8 cellular contexts compared by ENCODE assay signal in the genomic region with DNA sequence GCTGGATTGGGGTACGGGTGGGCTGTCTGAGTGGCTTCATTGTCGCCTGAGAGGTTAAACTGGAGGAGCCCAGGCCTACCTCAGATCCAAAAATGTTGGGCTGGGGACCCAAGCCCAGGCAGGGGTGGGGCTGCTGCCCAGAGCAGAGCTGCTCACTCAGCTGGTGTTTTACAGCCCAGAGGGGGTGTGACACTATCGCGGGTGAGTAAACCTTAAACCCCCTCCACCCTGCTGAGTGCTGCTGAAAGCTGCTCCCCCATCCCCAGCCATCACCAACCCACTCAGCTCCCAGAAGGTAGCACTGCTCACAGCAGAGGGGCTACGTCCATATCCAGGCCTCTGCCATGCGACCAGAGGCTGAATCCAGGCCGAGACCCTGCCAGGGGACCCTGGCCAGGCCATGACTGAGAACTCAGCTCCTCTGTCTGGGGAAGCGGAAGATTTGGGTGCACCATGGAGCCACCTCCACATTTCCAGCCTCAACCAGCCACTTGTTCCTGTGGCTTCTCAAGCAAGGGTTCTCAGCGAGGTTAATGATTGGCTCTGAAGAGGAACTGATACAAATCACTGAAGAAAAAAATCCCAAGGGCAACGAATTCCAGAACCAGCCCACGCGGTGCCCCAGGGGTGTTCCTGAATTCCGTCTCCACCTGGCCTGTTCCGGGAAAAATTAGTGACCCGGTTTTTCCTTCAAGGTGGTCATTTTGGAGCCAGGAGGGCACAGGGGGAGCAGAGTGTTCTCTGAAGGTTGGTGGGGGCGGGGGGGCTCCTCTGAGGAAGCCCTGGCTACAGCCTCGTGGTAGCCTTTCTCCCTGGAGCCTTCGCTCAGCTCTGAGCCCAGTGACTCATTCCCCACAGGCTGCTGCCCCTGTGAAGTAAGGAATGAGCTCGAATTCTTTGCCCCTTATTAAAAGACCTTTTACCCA. TPM values are rescaled to one million over a fixed set of nuclear protein-coding genes. Genes with fewer than 3 reads are reported as not detected.
A peak's percentile ranks its signal among the peaks of the same experiment; 100 is the strongest.
DNase-seq lines count a peak whose midpoint lies in the region; ATAC-seq, FAIRE-seq and TF ChIP-seq lines count a peak whose summit lies in the region.

No MANE protein-coding gene starts in this region.

- no peaks in the 10 kb centered on the region for H3K9me3 ChIP-seq in thoracic aorta

- peak overlapping the region; percentile 82 to 84 for H3K27ac ChIP-seq in thoracic aorta

- H3K4me3 Mint-ChIP-seq in activated CD8-positive, alpha-beta T cell treated with anti-CD3 and anti-CD28 coated beads for 36 hours, result peak overlapping the region; percentile 59

- CTCF ChIA-PET in activated CD8-positive, alpha-beta T cell treated with anti-CD3 and anti-CD28 coated beads for 36 hours (lab: Charles Lee), result interaction anchor here (0.7 to 2.3 kb wide), 7 partner anchors 10 to 117 kb away, joined by 3 to 9 read pairs (median 4); partner anchors contain the start of gene SLC16A5

- TF ChIP-seq CTCF in activated CD8-positive, alpha-beta T cell treated with anti-CD3 and anti-CD28 coated beads for 36 hours (IDR thresholded peaks at IDR 0.05), result no peak
- TF ChIP-seq CTCF in thoracic aorta (IDR thresholded peaks at IDR 0.05), result no peak

- H3K27me3 ChIP-seq in thoracic aorta (replicated peaks; ENCODE audit: insufficient read depth), result no peaks in the 10 kb centered on the region

- POLR2A ChIA-PET in activated CD8-positive, alpha-beta T cell treated with anti-CD3 and anti-CD28 coated beads for 36 hours (lab: Charles Lee), result interaction anchor here (0.5 to 1.0 kb wide), 4 partner anchors 9 to 928 kb away, joined by 3 to 4 read pairs (median 3); partner anchors contain the start of gene SLC16A5

- DNase-seq in EH (ENCODE audit: low read depth), result peak; percentile 91
- peak; percentile 99 for DNase-seq in H54 (ENCODE audit: insufficient read length, low spot score)
- peak; percentile 41 for DNase-seq in activated CD8-positive, alpha-beta T cell treated with anti-CD3 and anti-CD28 coated beads for 36 hours
- DNase-seq in iris pigment epithelial cell (ENCODE audit: low read depth), result peak; percentile 81
- DNase-seq in thoracic aorta (ENCODE audit: low spot score), result no peak
- no peak for DNase-seq in NCI-H2227 (lab: John Stamatoyannopoulos, UW; ENCODE audit: unreplicated experiment)
- DNase-seq in effector CD4-positive, alpha-beta T cell, result no peak
- no peak for DNase-seq in NCI-H1092 treated with DMSO at 0.1 percent for 48 hours (lab: John Stamatoyannopoulos, UW)

- H3K27me3 Mint-ChIP-seq in activated CD8-positive, alpha-beta T cell treated with anti-CD3 and anti-CD28 coated beads for 36 hours, result peaks cover 3% of the 10 kb centered on the region

- intact Hi-C loops in activated CD8-positive, alpha-beta T cell treated with anti-CD3 and anti-CD28 coated beads for 36 hours (cut with micrococcal nuclease), result no loop called here

- FAIRE-seq in H54 (lab: Jason Lieb, UNC), result peak; percentile 58

- H3K36me3 ChIP-seq in thoracic aorta, result no peaks in the 10 kb centered on the region

- no peak for TF ChIP-seq POLR2A in H54 (IDR thresholded peaks at IDR 0.05; ENCODE audit: low read depth, low read length)

- no peaks in the 10 kb centered on the region for H3K9me3 Mint-ChIP-seq in activated CD8-positive, alpha-beta T cell treated with anti-CD3 and anti-CD28 coated beads for 36 hours

- H3K4me1 ChIP-seq in thoracic aorta (ENCODE audit: control insufficient read depth in 1 of 2, low read depth in 2 of 2), result peaks cover 18 to 28% of the 10 kb centered on the region in 2 donors

- no peaks in the 10 kb centered on the region for H3K36me3 Mint-ChIP-seq in activated CD8-positive, alpha-beta T cell treated with anti-CD3 and anti-CD28 coated beads for 36 hours (ENCODE audit: low read depth)

- peaks cover 24% of the 10 kb centered on the region for H3K4me1 Mint-ChIP-seq in activated CD8-positive, alpha-beta T cell treated with anti-CD3 and anti-CD28 coated beads for 36 hours (ENCODE audit: low read depth)

- peak overlapping the region; percentile 71 for H3K4me3 ChIP-seq in thoracic aorta

- ATAC-seq in activated CD8-positive, alpha-beta T cell treated with anti-CD3 and anti-CD28 coated beads for 36 hours, result peak; percentile 56
- ATAC-seq in thoracic aorta (ENCODE audit: insufficient number of reproducible peaks, low FRiP score, low read depth), result no peak

- no peak overlapping the region for H3K27ac Mint-ChIP-seq in activated CD8-positive, alpha-beta T cell treated with anti-CD3 and anti-CD28 coated beads for 36 hours

RNA-seq across cellular contexts. Expression of gene SLC16A5, which starts 9.4 kb away (rescaled TPM):
- 1 to 10 TPM; 2.0 to 2.8 TPM for total RNA-seq in activated CD8-positive, alpha-beta T cell treated with anti-CD3 and anti-CD28 coated beads for 36 hours
- 10 to 100 TPM in 1 of 2 donors, 1 to 10 TPM in 1; 9.2 to 10.0 TPM for total RNA-seq in thoracic aorta

RNA-seq across cellular contexts. Expression of gene KCTD2, which starts 31.3 kb away (rescaled TPM):
- 10 to 100 TPM; 10.5 to 11.4 TPM for total RNA-seq in activated CD8-positive, alpha-beta T cell treated with anti-CD3 and anti-CD28 coated beads for 36 hours
- 10 to 100 TPM; 18.7 to 22.7 TPM for total RNA-seq in thoracic aorta

RNA-seq across cellular contexts. Expression of gene ARMC7, which starts 31.4 kb away (rescaled TPM):
- total RNA-seq in activated CD8-positive, alpha-beta T cell treated with anti-CD3 and anti-CD28 coated beads for 36 hours, result 1 to 10 TPM; 5.4 TPM
- 1 to 10 TPM; 6.1 to 7.6 TPM for total RNA-seq in thoracic aorta

RNA-seq across cellular contexts. Expression of gene ATP5PD, which starts 31.6 kb away (rescaled TPM):
- total RNA-seq in activated CD8-positive, alpha-beta T cell treated with anti-CD3 and anti-CD28 coated beads for 36 hours, result 100 to 1,000 TPM; 177 to 183 TPM
- total RNA-seq in thoracic aorta, result 100 to 1,000 TPM; 109 to 189 TPM

RNA-seq across cellular contexts. Expression of gene NT5C, which starts 53.2 kb away (rescaled TPM):
- 10 to 100 TPM; 66.1 to 68.1 TPM for total RNA-seq in activated CD8-positive, alpha-beta T cell treated with anti-CD3 and anti-CD28 coated beads for 36 hours
- 10 to 100 TPM; 57.9 to 80.0 TPM for total RNA-seq in thoracic aorta

Comparison
In these comparisons a context has a peak if more than half of its experiments do, and no peak if none do; other contexts are left out.
1. DNase-seq: peak in EH (single experiment), H54 (single experiment), activated CD8-positive, alpha-beta T cell treated with anti-CD3 and anti-CD28 coated beads for 36 hours (single experiment) and iris pigment epithelial cell (single experiment); none in thoracic aorta (single experiment), NCI-H2227 (single experiment), effector CD4-positive, alpha-beta T cell (single experiment) and NCI-H1092 treated with DMSO at 0.1 percent for 48 hours (single experiment).